In genomic region chr7:116364469-116364868, GRCh38 we compare ENCODE assay signal across 1 cellular context.
TF ChIP-seq lines count a peak whose summit lies in the region.

No MANE protein-coding gene starts in this region.

TF ChIP-seq in K562, 482 proteins besides CTCF, POLR2A, EP300 and RAD21 (continued from another document):
- TF ChIP-seq, protein P1, sequence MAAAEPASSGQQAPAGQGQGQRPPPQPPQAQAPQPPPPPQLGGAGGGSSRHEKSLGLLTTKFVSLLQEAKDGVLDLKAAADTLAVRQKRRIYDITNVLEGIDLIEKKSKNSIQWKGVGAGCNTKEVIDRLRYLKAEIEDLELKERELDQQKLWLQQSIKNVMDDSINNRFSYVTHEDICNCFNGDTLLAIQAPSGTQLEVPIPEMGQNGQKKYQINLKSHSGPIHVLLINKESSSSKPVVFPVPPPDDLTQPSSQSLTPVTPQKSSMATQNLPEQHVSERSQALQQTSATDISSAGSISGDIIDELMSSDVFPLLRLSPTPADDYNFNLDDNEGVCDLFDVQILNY (CRISPR knock-in tag; IDR thresholded peaks at IDR 0.05) = no peak
- TF ChIP-seq DEAF1 (CRISPR knock-in tag; IDR thresholded peaks at IDR 0.05) (no peak), EP400 (IDR thresholded peaks at IDR 0.05) (no peak), RBM22 (IDR thresholded peaks at IDR 0.05; ENCODE audit: low read depth, low read length, poor library complexity, severe bottlenecking) (no peak), LCOR (CRISPR knock-in tag; IDR thresholded peaks at IDR 0.05) (no peak), ZNF766 (CRISPR knock-in tag; conservative IDR thresholded peaks at IDR 0.05) (no peak), XRCC4 (IDR thresholded peaks at IDR 0.05; ENCODE audit: extremely low read depth, insufficient read depth, insufficient read length) (no peak), NELFE (IDR thresholded peaks at IDR 0.05; ENCODE audit: insufficient read depth, insufficient read length) (no peak), CHCHD3 (CRISPR knock-in tag; IDR thresholded peaks at IDR 0.05) (no peak), CGGBP1 (CRISPR knock-in tag; IDR thresholded peaks at IDR 0.05) (no peak), HIVEP1 (CRISPR knock-in tag; IDR thresholded peaks at IDR 0.05) (no peak), POLR3G (IDR thresholded peaks at IDR 0.05; ENCODE audit: extremely low read depth, insufficient read length, insufficient replicate concordance) (no peak), U2AF1 (optimal IDR thresholded peaks at IDR 0.05; ENCODE audit: low read depth, low read length) (no peak), ZNF12 (CRISPR knock-in tag; IDR thresholded peaks at IDR 0.05) (no peak)
- TF ChIP-seq, protein P2, sequence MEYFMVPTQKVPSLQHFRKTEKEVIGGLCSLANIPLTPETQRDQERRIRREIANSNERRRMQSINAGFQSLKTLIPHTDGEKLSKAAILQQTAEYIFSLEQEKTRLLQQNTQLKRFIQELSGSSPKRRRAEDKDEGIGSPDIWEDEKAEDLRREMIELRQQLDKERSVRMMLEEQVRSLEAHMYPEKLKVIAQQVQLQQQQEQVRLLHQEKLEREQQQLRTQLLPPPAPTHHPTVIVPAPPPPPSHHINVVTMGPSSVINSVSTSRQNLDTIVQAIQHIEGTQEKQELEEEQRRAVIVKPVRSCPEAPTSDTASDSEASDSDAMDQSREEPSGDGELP (CRISPR knock-in tag; IDR thresholded peaks at IDR 0.05; ENCODE audit: borderline replicate concordance) = no peak
- TF ChIP-seq, protein P3, sequence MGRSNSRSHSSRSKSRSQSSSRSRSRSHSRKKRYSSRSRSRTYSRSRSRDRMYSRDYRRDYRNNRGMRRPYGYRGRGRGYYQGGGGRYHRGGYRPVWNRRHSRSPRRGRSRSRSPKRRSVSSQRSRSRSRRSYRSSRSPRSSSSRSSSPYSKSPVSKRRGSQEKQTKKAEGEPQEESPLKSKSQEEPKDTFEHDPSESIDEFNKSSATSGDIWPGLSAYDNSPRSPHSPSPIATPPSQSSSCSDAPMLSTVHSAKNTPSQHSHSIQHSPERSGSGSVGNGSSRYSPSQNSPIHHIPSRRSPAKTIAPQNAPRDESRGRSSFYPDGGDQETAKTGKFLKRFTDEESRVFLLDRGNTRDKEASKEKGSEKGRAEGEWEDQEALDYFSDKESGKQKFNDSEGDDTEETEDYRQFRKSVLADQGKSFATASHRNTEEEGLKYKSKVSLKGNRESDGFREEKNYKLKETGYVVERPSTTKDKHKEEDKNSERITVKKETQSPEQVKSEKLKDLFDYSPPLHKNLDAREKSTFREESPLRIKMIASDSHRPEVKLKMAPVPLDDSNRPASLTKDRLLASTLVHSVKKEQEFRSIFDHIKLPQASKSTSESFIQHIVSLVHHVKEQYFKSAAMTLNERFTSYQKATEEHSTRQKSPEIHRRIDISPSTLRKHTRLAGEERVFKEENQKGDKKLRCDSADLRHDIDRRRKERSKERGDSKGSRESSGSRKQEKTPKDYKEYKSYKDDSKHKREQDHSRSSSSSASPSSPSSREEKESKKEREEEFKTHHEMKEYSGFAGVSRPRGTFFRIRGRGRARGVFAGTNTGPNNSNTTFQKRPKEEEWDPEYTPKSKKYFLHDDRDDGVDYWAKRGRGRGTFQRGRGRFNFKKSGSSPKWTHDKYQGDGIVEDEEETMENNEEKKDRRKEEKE (IDR thresholded peaks at IDR 0.05; ENCODE audit: borderline replicate concordance in 1 of 2, control insufficient read depth in 1 of 2, low read depth in 2 of 2, low read length in 1 of 2) = no peak
